ENCODE assay signal across 14 cellular contexts in genomic region chr2:136214284-136214683, GRCh38.
A peak's percentile ranks its signal among the peaks of the same experiment; 100 is the strongest.
DNase-seq lines count a peak whose midpoint lies in the region; ATAC-seq and TF ChIP-seq lines count a peak whose summit lies in the region.
"Had no signal": no experiment of that assay in that cellular context is flagged by ENCODE, and none has a peak within 500 bp of the region (broad histone marks: within the 10 kb centered on the region; RNA-seq: fewer than 3 reads in every experiment).

No MANE protein-coding gene starts in this region.

- ATAC-seq in GM19463 (IDR thresholded peaks at IDR 0.05; ENCODE audit: unreplicated experiment): peak; percentile 38

- TF ChIP-seq EP300 in esophagus muscularis mucosa (IDR thresholded peaks at IDR 0.05): no peak

- no peaks in the 10 kb centered on the region for H3K36me3 ChIP-seq in esophagus muscularis mucosa
- H3K36me3 ChIP-seq: thoracic aorta had no signal

- H3K4me1 ChIP-seq in esophagus muscularis mucosa: no peaks in the 10 kb centered on the region

- WGBS in esophagus muscularis mucosa: 52% methylated on average over 3 of the region's 3 CpGs

- TF ChIP-seq POLR2A in esophagus muscularis mucosa (IDR thresholded peaks at IDR 0.05; ENCODE audit: low read depth): no peak

- DNase-seq in NOMO-1 treated with dmso at 0.1 percent for 144 hours (lab: John Stamatoyannopoulos, UW; ENCODE audit: unreplicated experiment) (peak; percentile 89), esophagus muscularis mucosa (ENCODE audit: extremely low spot score) (peak; percentile 74), type B pancreatic cell (ENCODE audit: extremely low spot score, unreplicated experiment) (no peak), GDM1 (lab: John Stamatoyannopoulos, UW) (no peak), LoVo (ENCODE audit: low spot score) (no peak), HuH-7 (ENCODE audit: low spot score) (no peak)
- no peak for DNase-seq in activated CD4-positive, alpha-beta T cell treated with anti-CD3 and anti-CD28 coated beads, Interleukin-2, amount 10 ng/mL, durations not matched to agents 24 days and 14 days
- DNase-seq: activated CD4-positive, alpha-beta T cell treated with anti-CD3 and anti-CD28 coated beads, Interleukin-2, amount 50 U/mL, for 4 hours; activated effector memory CD4-positive, alpha-beta T cell treated with anti-CD3 and anti-CD28 coated beads, Interleukin-2, amount 50 U/mL, for 16 hours; NCI-H1092; NCI-H526 treated with DMSO at 0.1 percent for 48 hours had no signal

- no peaks in the 10 kb centered on the region for H3K27me3 ChIP-seq in esophagus muscularis mucosa

- H3K4me1 Mint-ChIP-seq in type B pancreatic cell (ENCODE audit: unreplicated experiment): peaks cover 21% of the 10 kb centered on the region
- peaks cover 19% of the 10 kb centered on the region for H3K4me1 Mint-ChIP-seq in activated CD4-positive, alpha-beta T cell treated with anti-CD3 and anti-CD28 coated beads, Interleukin-2, amount 10 ng/mL, durations not matched to agents 24 days and 14 days

- peak overlapping the region; percentile 5 for H3K27ac Mint-ChIP-seq in type B pancreatic cell
- no peak overlapping the region for H3K27ac Mint-ChIP-seq in activated CD4-positive, alpha-beta T cell treated with anti-CD3 and anti-CD28 coated beads, Interleukin-2, amount 10 ng/mL, durations not matched to agents 24 days and 14 days

- TF ChIP-seq CTCF in esophagus muscularis mucosa (IDR thresholded peaks at IDR 0.05) (no peak), type B pancreatic cell (conservative IDR thresholded peaks at IDR 0.05) (no peak)

- intact Hi-C loops in esophagus muscularis mucosa (cut with DNase I): no loop called here
- intact Hi-C loops in activated CD4-positive, alpha-beta T cell treated with anti-CD3 and anti-CD28 coated beads, Interleukin-2, amount 10 ng/mL, durations not matched to agents 24 days and 14 days (cut with micrococcal nuclease): no loop called here

- H3K27ac ChIP-seq in esophagus muscularis mucosa (replicated peaks in 1 of 4): no peak overlapping the region
- H3K27ac ChIP-seq: thoracic aorta had no signal

- no peaks in the 10 kb centered on the region for H3K36me3 Mint-ChIP-seq in type B pancreatic cell
- H3K36me3 Mint-ChIP-seq in activated CD4-positive, alpha-beta T cell treated with anti-CD3 and anti-CD28 coated beads, Interleukin-2, amount 10 ng/mL, durations not matched to agents 24 days and 14 days (ENCODE audit: low read depth): peaks cover under 1% of the 10 kb centered on the region

- H3K9me3 ChIP-seq in esophagus muscularis mucosa: peaks cover 0 to 6% (median 0%) of the 10 kb centered on the region in 4 donors
- H3K9me3 ChIP-seq: thoracic aorta had no signal

- H3K27me3 Mint-ChIP-seq in type B pancreatic cell: peaks cover 49% of the 10 kb centered on the region
- peaks cover 13% of the 10 kb centered on the region for H3K27me3 Mint-ChIP-seq in activated CD4-positive, alpha-beta T cell treated with anti-CD3 and anti-CD28 coated beads, Interleukin-2, amount 10 ng/mL, durations not matched to agents 24 days and 14 days
- H3K27me3 Mint-ChIP-seq: central memory CD8-positive, alpha-beta T cell had no signal

- H3K4me3 Mint-ChIP-seq in type B pancreatic cell: no peak overlapping the region
- H3K4me3 Mint-ChIP-seq in activated CD4-positive, alpha-beta T cell treated with anti-CD3 and anti-CD28 coated beads, Interleukin-2, amount 10 ng/mL, durations not matched to agents 24 days and 14 days: no peak overlapping the region
- H3K4me3 Mint-ChIP-seq: central memory CD8-positive, alpha-beta T cell had no signal

- no peak overlapping the region for H3K4me3 ChIP-seq in esophagus muscularis mucosa
- H3K4me3 ChIP-seq: thoracic aorta had no signal

- H3K9me3 Mint-ChIP-seq in type B pancreatic cell: peaks cover 14% of the 10 kb centered on the region
- H3K9me3 Mint-ChIP-seq in activated CD4-positive, alpha-beta T cell treated with anti-CD3 and anti-CD28 coated beads, Interleukin-2, amount 10 ng/mL, durations not matched to agents 24 days and 14 days: peaks cover 16% of the 10 kb centered on the region
- H3K9me3 Mint-ChIP-seq: central memory CD8-positive, alpha-beta T cell had no signal

Comparison
In these comparisons a context has a peak if more than half of its experiments do, and no peak if none do; other contexts are left out.
1. DNase-seq: peak in NOMO-1 treated with dmso at 0.1 percent for 144 hours (single experiment) and esophagus muscularis mucosa (single experiment); none in type B pancreatic cell (single experiment), GDM1 (single experiment), activated CD4-positive, alpha-beta T cell treated with anti-CD3 and anti-CD28 coated beads, Interleukin-2, amount 10 ng/mL, durations not matched to agents 24 days and 14 days (single experiment), LoVo (single experiment) and HuH-7 (single experiment).